14 cellular contexts compared by ENCODE assay signal in the genomic region with DNA sequence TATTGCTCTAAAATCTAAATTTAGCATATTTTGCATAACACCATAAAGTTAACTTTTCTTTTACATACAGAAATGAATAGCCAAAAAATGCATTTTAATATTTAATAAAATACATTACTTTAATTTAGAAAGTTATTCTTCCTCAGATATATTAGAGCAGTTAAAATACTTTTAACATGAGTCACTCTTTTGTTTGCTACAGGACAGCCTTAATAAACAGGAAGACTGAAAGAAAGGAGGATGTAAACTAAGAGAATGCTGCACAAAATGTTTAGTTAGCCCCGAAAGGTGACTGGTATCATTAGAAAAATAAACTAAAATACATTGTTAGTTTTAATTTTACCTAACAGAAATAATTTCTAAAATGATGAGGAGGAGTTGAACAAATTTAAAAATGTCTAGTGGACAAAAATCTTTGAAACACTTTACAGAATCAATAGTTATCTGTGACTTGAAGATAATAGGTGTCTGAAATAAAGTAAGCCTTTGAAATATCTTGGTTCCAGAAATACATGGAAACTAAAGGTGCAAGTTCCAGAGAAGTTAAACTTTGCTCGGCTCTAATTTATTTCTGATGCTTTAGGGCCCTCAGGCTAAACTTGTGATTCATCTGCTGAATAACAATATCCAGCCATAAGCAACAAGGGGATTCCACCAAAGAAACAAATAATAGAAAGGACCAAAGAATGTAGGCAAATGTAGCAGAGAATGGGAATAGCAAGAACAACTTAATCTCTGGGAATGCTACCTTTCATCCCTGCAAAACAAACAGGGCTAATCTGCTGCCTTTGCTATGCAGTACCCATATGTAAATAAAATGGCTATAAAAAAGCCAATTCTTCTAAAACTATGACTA.
DNase-seq lines count a peak whose midpoint lies in the region; ATAC-seq and TF ChIP-seq lines count a peak whose summit lies in the region.
"Had no signal": no experiment of that assay in that cellular context is flagged by ENCODE, and none has a peak within 500 bp of the region (broad histone marks: within the 10 kb centered on the region; RNA-seq: fewer than 3 reads in every experiment).

No MANE protein-coding gene starts in this region.

- H3K27me3 Mint-ChIP-seq in osteocyte (ENCODE audit: unreplicated experiment), result no peaks in the 10 kb centered on the region
- no peaks in the 10 kb centered on the region for H3K27me3 Mint-ChIP-seq in CD4-positive, alpha-beta memory T cell
- H3K27me3 Mint-ChIP-seq in activated T-helper 2 cell treated with anti-CD3 and anti-CD28 coated beads, Interferon-gamma antibody, Interleukin-2, Interleukin-4, amounts not matched to agents 10 μg/mL and 5 μg/mL and 100 μg/mL, durations not matched to agents 14 hours and 24 hours and 36 hours (ENCODE audit: low read depth), result no peaks in the 10 kb centered on the region
- H3K27me3 Mint-ChIP-seq: activated CD8-positive, alpha-beta memory T cell treated with anti-CD3 and anti-CD28 coated beads, Interleukin-2, amount 10 ng/mL, durations not matched to agents 7 days and 5 days; stimulated activated naive B cell treated with anti-CD40 and anti-IgM and Interleukin-4, amounts not matched to agents 10 μg/mL and 1 μg/mL and 100 μg/mL, for 72 hours had no signal

- POLR2A ChIA-PET in CD4-positive, alpha-beta memory T cell (lab: Charles Lee; ENCODE audit: partially characterized antibody), result no interaction called here

- H3K36me3 Mint-ChIP-seq in osteocyte (ENCODE audit: unreplicated experiment), result peaks cover 10% of the 10 kb centered on the region
- peaks cover 35 to 49% of the 10 kb centered on the region in 2 donors for H3K36me3 Mint-ChIP-seq in CD4-positive, alpha-beta memory T cell
- H3K36me3 Mint-ChIP-seq in activated T-helper 2 cell treated with anti-CD3 and anti-CD28 coated beads, Interferon-gamma antibody, Interleukin-2, Interleukin-4, amounts not matched to agents 10 μg/mL and 5 μg/mL and 100 μg/mL, durations not matched to agents 14 hours and 24 hours and 36 hours (ENCODE audit: low read depth), result peaks cover 7% of the 10 kb centered on the region

- 71% methylated on average over 2 of the region's 2 CpGs for WGBS in right cardiac atrium

- H3K9me3 Mint-ChIP-seq in osteocyte (ENCODE audit: unreplicated experiment), result no peaks in the 10 kb centered on the region
- no peaks in the 10 kb centered on the region for H3K9me3 Mint-ChIP-seq in CD4-positive, alpha-beta memory T cell
- H3K9me3 Mint-ChIP-seq in activated T-helper 2 cell treated with anti-CD3 and anti-CD28 coated beads, Interferon-gamma antibody, Interleukin-2, Interleukin-4, amounts not matched to agents 10 μg/mL and 5 μg/mL and 100 μg/mL, durations not matched to agents 14 hours and 24 hours and 36 hours, result no peaks in the 10 kb centered on the region
- H3K9me3 Mint-ChIP-seq: natural killer cell; stimulated activated naive B cell treated with anti-CD40 and anti-IgM and Interleukin-4, amounts not matched to agents 10 μg/mL and 1 μg/mL and 100 μg/mL, for 72 hours had no signal

- no peak for ATAC-seq in right cardiac atrium
- ATAC-seq: activated CD8-positive, alpha-beta memory T cell treated with anti-CD3 and anti-CD28 coated beads, Interleukin-2, amount 10 ng/mL, durations not matched to agents 7 days and 5 days; heart right ventricle; natural killer cell; stimulated activated naive B cell treated with anti-CD40 and anti-IgM and Interleukin-4, amounts not matched to agents 10 μg/mL and 1 μg/mL and 100 μg/mL, for 72 hours had no signal

- H3K4me3 ChIP-seq in SJSA1, result no peak overlapping the region
- H3K4me3 ChIP-seq in epithelial cell of proximal tubule (ENCODE audit: low read depth, low read length), result no peak overlapping the region
- H3K4me3 ChIP-seq in right cardiac atrium (ENCODE audit: low read length), result no peak overlapping the region
- H3K4me3 ChIP-seq in CD4-positive, alpha-beta memory T cell (ENCODE audit: low read length in 2 of 2), result no peak overlapping the region
- H3K4me3 ChIP-seq: ascending aorta, heart right ventricle had no signal

- peak; percentile 13 for DNase-seq in H4 (ENCODE audit: low spot score)
- peak; percentile 48 to 81 for DNase-seq in SJSA1 (ENCODE audit: low read depth in 1 of 2, low spot score in 2 of 2)
- peak; percentile 27 for DNase-seq in epithelial cell of proximal tubule (ENCODE audit: low read depth)
- DNase-seq in osteocyte (ENCODE audit: extremely low spot score, unreplicated experiment), result no peak
- DNase-seq in retina, result no peak
- DNase-seq in right cardiac atrium, result no peak
- no peak for DNase-seq in CD4-positive, alpha-beta memory T cell
- DNase-seq in activated T-helper 2 cell treated with anti-CD3 and anti-CD28 coated beads, Interferon-gamma antibody, Interleukin-2, Interleukin-4, amounts not matched to agents 10 μg/mL and 5 μg/mL and 100 μg/mL, durations not matched to agents 14 hours and 24 hours and 36 hours (ENCODE audit: low spot score), result no peak
- DNase-seq: activated CD8-positive, alpha-beta memory T cell treated with anti-CD3 and anti-CD28 coated beads, Interleukin-2, amount 10 ng/mL, durations not matched to agents 7 days and 5 days; heart right ventricle; natural killer cell; NCI-H1105 treated with DMSO at 0.1 percent for 48 hours; stimulated activated naive B cell treated with anti-CD40 and anti-IgM and Interleukin-4, amounts not matched to agents 10 μg/mL and 1 μg/mL and 100 μg/mL, for 72 hours had no signal

- H3K27ac Mint-ChIP-seq in osteocyte (ENCODE audit: unreplicated experiment), result peak overlapping the region; percentile 57
- no peak overlapping the region for H3K27ac Mint-ChIP-seq in CD4-positive, alpha-beta memory T cell
- H3K27ac Mint-ChIP-seq in activated T-helper 2 cell treated with anti-CD3 and anti-CD28 coated beads, Interferon-gamma antibody, Interleukin-2, Interleukin-4, amounts not matched to agents 10 μg/mL and 5 μg/mL and 100 μg/mL, durations not matched to agents 14 hours and 24 hours and 36 hours, result no peak overlapping the region
- H3K27ac Mint-ChIP-seq: activated CD8-positive, alpha-beta memory T cell treated with anti-CD3 and anti-CD28 coated beads, Interleukin-2, amount 10 ng/mL, durations not matched to agents 7 days and 5 days; natural killer cell; stimulated activated naive B cell treated with anti-CD40 and anti-IgM and Interleukin-4, amounts not matched to agents 10 μg/mL and 1 μg/mL and 100 μg/mL, for 72 hours had no signal

- H3K4me1 ChIP-seq in SJSA1 (replicated peaks) (peaks cover 26% of the 10 kb centered on the region), right cardiac atrium (ENCODE audit: control insufficient read depth, insufficient read depth, low read length) (no peaks in the 10 kb centered on the region)
- no peaks in the 10 kb centered on the region for H3K4me1 ChIP-seq in CD4-positive, alpha-beta memory T cell (ENCODE audit: insufficient read depth, low read length)
- H3K4me1 ChIP-seq: ascending aorta had no signal

- intact Hi-C loops in right cardiac atrium (cut with DNase I), result no loop called here
- intact Hi-C loops in CD4-positive, alpha-beta memory T cell (cut with micrococcal nuclease), result no loop called here
- intact Hi-C loops in activated T-helper 2 cell treated with anti-CD3 and anti-CD28 coated beads, Interferon-gamma antibody, Interleukin-2, Interleukin-4, amounts not matched to agents 10 μg/mL and 5 μg/mL and 100 μg/mL, durations not matched to agents 14 hours and 24 hours and 36 hours (cut with micrococcal nuclease), result no loop called here

- H3K36me3 ChIP-seq in SJSA1, result no peaks in the 10 kb centered on the region
- H3K36me3 ChIP-seq in CD4-positive, alpha-beta memory T cell (ENCODE audit: insufficient read depth, low read length), result no peaks in the 10 kb centered on the region

- H3K27ac ChIP-seq in SJSA1, result peak overlapping the region; percentile 80
- no peak overlapping the region for H3K27ac ChIP-seq in right cardiac atrium (ENCODE audit: low read length)
- no peak overlapping the region for H3K27ac ChIP-seq in CD4-positive, alpha-beta memory T cell (ENCODE audit: low read depth, low read length)
- H3K27ac ChIP-seq: ascending aorta, heart right ventricle had no signal

- no peaks in the 10 kb centered on the region for H3K9me3 ChIP-seq in SJSA1 (replicated peaks)
- H3K9me3 ChIP-seq in right cardiac atrium (ENCODE audit: control insufficient read depth, low read length), result no peaks in the 10 kb centered on the region
- H3K9me3 ChIP-seq in CD4-positive, alpha-beta memory T cell (ENCODE audit: control insufficient read depth in 1 of 2, low read length in 2 of 2), result no peaks in the 10 kb centered on the region
- H3K9me3 ChIP-seq: ascending aorta, heart right ventricle had no signal

- CTCF ChIA-PET in CD4-positive, alpha-beta memory T cell (lab: Charles Lee; ENCODE audit: partially characterized antibody), result no interaction called here

- no peak overlapping the region for H3K4me3 Mint-ChIP-seq in osteocyte (ENCODE audit: unreplicated experiment)
- no peak overlapping the region for H3K4me3 Mint-ChIP-seq in CD4-positive, alpha-beta memory T cell
- no peak overlapping the region for H3K4me3 Mint-ChIP-seq in activated T-helper 2 cell treated with anti-CD3 and anti-CD28 coated beads, Interferon-gamma antibody, Interleukin-2, Interleukin-4, amounts not matched to agents 10 μg/mL and 5 μg/mL and 100 μg/mL, durations not matched to agents 14 hours and 24 hours and 36 hours (ENCODE audit: low read depth)
- H3K4me3 Mint-ChIP-seq: activated CD8-positive, alpha-beta memory T cell treated with anti-CD3 and anti-CD28 coated beads, Interleukin-2, amount 10 ng/mL, durations not matched to agents 7 days and 5 days; natural killer cell; stimulated activated naive B cell treated with anti-CD40 and anti-IgM and Interleukin-4, amounts not matched to agents 10 μg/mL and 1 μg/mL and 100 μg/mL, for 72 hours had no signal

- no peak for TF ChIP-seq CTCF in epithelial cell of proximal tubule (conservative IDR thresholded peaks at IDR 0.05; ENCODE audit: low read depth, low read length)
- TF ChIP-seq CTCF in osteocyte (IDR thresholded peaks at IDR 0.05), result no peak

- H3K27me3 ChIP-seq in SJSA1 (replicated peaks) (no peaks in the 10 kb centered on the region), right cardiac atrium (ENCODE audit: control insufficient read depth, insufficient read depth) (no peaks in the 10 kb centered on the region)
- no peaks in the 10 kb centered on the region for H3K27me3 ChIP-seq in CD4-positive, alpha-beta memory T cell (ENCODE audit: insufficient read depth, low read length)
- H3K27me3 ChIP-seq: ascending aorta, heart right ventricle had no signal

- peaks cover 13% of the 10 kb centered on the region for H3K4me1 Mint-ChIP-seq in osteocyte (ENCODE audit: unreplicated experiment)
- no peaks in the 10 kb centered on the region for H3K4me1 Mint-ChIP-seq in CD4-positive, alpha-beta memory T cell
- H3K4me1 Mint-ChIP-seq in activated T-helper 2 cell treated with anti-CD3 and anti-CD28 coated beads, Interferon-gamma antibody, Interleukin-2, Interleukin-4, amounts not matched to agents 10 μg/mL and 5 μg/mL and 100 μg/mL, durations not matched to agents 14 hours and 24 hours and 36 hours (ENCODE audit: low read depth), result no peaks in the 10 kb centered on the region
- H3K4me1 Mint-ChIP-seq: activated CD8-positive, alpha-beta memory T cell treated with anti-CD3 and anti-CD28 coated beads, Interleukin-2, amount 10 ng/mL, durations not matched to agents 7 days and 5 days; natural killer cell had no signal

Comparison
In these comparisons a context has a peak if more than half of its experiments do, and no peak if none do; other contexts are left out.
1. DNase-seq: peak in H4 (single experiment), SJSA1 (2 of 2) and epithelial cell of proximal tubule (single experiment); none in osteocyte (single experiment), retina (single experiment), right cardiac atrium (0 of 3), CD4-positive, alpha-beta memory T cell (0 of 5) and activated T-helper 2 cell treated with anti-CD3 and anti-CD28 coated beads, Interferon-gamma antibody, Interleukin-2, Interleukin-4, amounts not matched to agents 10 μg/mL and 5 μg/mL and 100 μg/mL, durations not matched to agents 14 hours and 24 hours and 36 hours (single experiment).